ENCODE assay signal across 8 cellular contexts in the genomic region with DNA sequence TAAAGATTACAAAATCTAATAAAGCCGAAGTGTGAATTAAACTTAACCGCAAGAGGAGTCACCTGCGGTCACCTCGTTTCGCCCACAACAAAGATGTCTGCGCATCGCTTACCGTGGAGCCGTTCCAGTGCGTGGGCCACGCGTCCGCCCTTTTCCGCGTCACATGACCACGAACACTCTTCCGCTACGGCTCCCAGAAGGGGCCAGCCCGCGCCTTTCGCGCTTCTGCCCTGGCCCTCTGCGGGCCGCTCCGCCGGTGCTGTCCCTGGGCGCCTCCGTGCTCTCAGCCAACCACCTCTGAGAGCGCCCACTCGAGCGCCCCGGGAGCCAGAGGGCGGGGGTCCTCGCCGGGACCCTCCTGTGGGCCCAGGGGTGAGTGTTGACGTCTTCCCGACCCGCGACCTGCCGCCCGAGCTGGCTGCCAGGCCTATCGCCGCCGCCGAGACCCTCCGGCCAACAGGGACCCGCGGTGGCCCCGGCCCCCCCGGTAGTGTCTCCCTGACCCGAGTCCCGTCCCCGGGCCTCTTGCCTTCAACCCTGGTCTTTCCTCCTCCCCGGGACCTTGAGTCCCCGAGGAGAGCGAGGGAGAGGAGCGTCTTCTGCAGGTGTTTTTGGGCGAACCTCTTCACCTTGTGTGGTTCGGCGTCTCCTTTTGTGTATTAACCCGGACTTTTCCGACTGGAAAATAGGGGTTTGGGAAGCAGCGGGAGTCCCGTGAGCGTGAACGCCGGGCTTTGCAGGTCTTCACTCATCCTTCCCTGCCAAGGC. TPM values are rescaled to one million over a fixed set of nuclear protein-coding genes. Genes with fewer than 3 reads are reported as not detected.
DNase-seq lines count a peak whose midpoint lies in the region; ATAC-seq and TF ChIP-seq lines count a peak whose summit lies in the region.

TSS of gene MFF (plus strand) at position 196 of the 768 bp plus-strand sequence. CDS start 5,415 bp downstream, outside the sequence.

- H3K4me3 ChIP-seq in heart right ventricle (peak within 1 kb of the TSS; percentile 69 to 99 (median 96)), upper lobe of left lung (peak within 1 kb of the TSS; percentile 68 to 90 (median 82))

- H3K4me1 ChIP-seq in heart right ventricle (peaks cover 0 to 37% (median 17%) of the 10 kb centered on the region in 9 donors), upper lobe of left lung (peaks cover 12 to 19% (median 17%) of the 10 kb centered on the region in 4 donors)

- WGBS in heart right ventricle, 2 donors, result 0% methylated on average over 66 to 67 of the region's 67 CpGs
- 1 to 2% methylated on average over 9 to 36 of the region's 67 CpGs for WGBS in upper lobe of left lung, 2 donors

- H3K9me3 ChIP-seq in heart right ventricle, result peaks cover 0 to 13% (median 0%) of the 10 kb centered on the region in 11 donors
- H3K9me3 ChIP-seq in upper lobe of left lung, result no peaks in the 10 kb centered on the region

- TF ChIP-seq CTCF in GM13976 (IDR thresholded peaks at IDR 0.05; ENCODE audit: borderline replicate concordance, control extremely low read depth, extremely low read depth, insufficient read depth, missing control alignments) (peak; percentile 50), heart right ventricle (IDR thresholded peaks at IDR 0.05) (peak in 4 of 9 donors; percentile 25 to 39 (median 30)), upper lobe of left lung (IDR thresholded peaks at IDR 0.05) (peak in 1 of 6 experiments; percentile 34)

- H3K27me3 ChIP-seq in heart right ventricle (no peaks in the 10 kb centered on the region), upper lobe of left lung (no peaks in the 10 kb centered on the region)

- intact Hi-C loops in T-helper 1 cell treated with Interleukin-12 subunit alpha and Interleukin-12 subunit beta and Interleukin-4 antibody, amounts not matched to agents 30 ng/mL and 1 ng/mL, for 36 hours (cut with micrococcal nuclease), result loop anchor here (1.0 to 10.0 kb wide), 10 partner anchors 26 to 1110 kb away; partner anchors contain the start of genes AGFG1, IRS1 and RHBDD1
- intact Hi-C loops in heart right ventricle (cut with DNase I) (no loop called here), posterior cingulate gyrus (cut with DNase I) (loop anchor here (5.0 to 10.0 kb wide), 3 partner anchors 67 to 190 kb away; partner anchors contain the start of gene AGFG1)

- peak in 2 of 4 donors; percentile 19 to 80 for TF ChIP-seq EP300 in upper lobe of left lung (IDR thresholded peaks at IDR 0.05)

- ATAC-seq in HG02870 (IDR thresholded peaks at IDR 0.05; ENCODE audit: unreplicated experiment), result peak; percentile 96
- ATAC-seq in heart right ventricle, result peak; percentile 99 to 100 (median 100)
- ATAC-seq in upper lobe of left lung (ENCODE audit: low FRiP score in 2 of 2), result peak; percentile 99 to 100

- H3K27ac ChIP-seq in heart right ventricle (peak within 1 kb of the TSS; percentile 76 to 98 (median 94)), upper lobe of left lung (peak within 1 kb of the TSS; percentile 88 to 94 (median 90))

- peak in 3 of 4 donors; percentile 62 to 84 (median 71) for TF ChIP-seq POLR2A in upper lobe of left lung (IDR thresholded peaks at IDR 0.05)

- in situ Hi-C loops in GM13976 (cut with MboI; ENCODE audit: low sequenced_read_pairs, unreplicated experiment), result no loop called here

- DNase-seq in GM13976 (ENCODE audit: low spot score), result peak; percentile 95
- peak; percentile 86 for DNase-seq in NCI-H146 (lab: John Stamatoyannopoulos, UW)
- DNase-seq in amniotic epithelial cell (ENCODE audit: low read depth), result peak; percentile 91
- peak; percentile 92 to 94 for DNase-seq in heart right ventricle
- peak; percentile 89 to 98 (median 92) for DNase-seq in posterior cingulate gyrus
- peak; percentile 94 to 97 for DNase-seq in upper lobe of left lung

- H3K36me3 ChIP-seq in heart right ventricle, result peaks cover 0 to 19% (median 0%) of the 10 kb centered on the region in 9 donors
- peaks cover 0 to 6% (median 0%) of the 10 kb centered on the region in 4 donors for H3K36me3 ChIP-seq in upper lobe of left lung

RNA-seq across cellular contexts. Expression of gene MFF, which starts in this region (rescaled TPM):
- total RNA-seq in T-helper 1 cell treated with Interleukin-12 subunit alpha and Interleukin-12 subunit beta and Interleukin-4 antibody, amounts not matched to agents 30 ng/mL and 1 ng/mL, for 36 hours, result 58.5 and 63.9 TPM in 2 replicates
- 100 to 1,000 TPM in 1 of 10 donors, 10 to 100 TPM in 9; 58.4 to 102 (median 73.8) TPM for total RNA-seq in heart right ventricle
- polyA plus RNA-seq in heart right ventricle, result 10 to 100 TPM; 80.6 to 86.3 TPM
- 100 to 1,000 TPM in 1 of 6 donors, 10 to 100 TPM in 5; 47.6 to 103 (median 74.5) TPM for total RNA-seq in upper lobe of left lung

Comparison
In these comparisons a context has a peak if more than half of its experiments do, and no peak if none do; other contexts are left out.
1. Peak in every context shown above with its lines: DNase-seq, ATAC-seq, H3K4me3 ChIP-seq and H3K27ac ChIP-seq.
2. intact Hi-C loops: an anchor here in T-helper 1 cell treated with Interleukin-12 subunit alpha and Interleukin-12 subunit beta and Interleukin-4 antibody, amounts not matched to agents 30 ng/mL and 1 ng/mL, for 36 hours (1.0 to 10.0 kb wide) and posterior cingulate gyrus (5.0 to 10.0 kb wide); none called in heart right ventricle.